ENCODE assay signal across 29 cellular contexts in genomic region chr14:22993517-22993916, GRCh38. TPM values are rescaled to one million over a fixed set of nuclear protein-coding genes. Genes with fewer than 3 reads are reported as not detected.
"Had no signal": no experiment of that assay in that cellular context is flagged by ENCODE, and none has a peak within 500 bp of the region (broad histone marks: within the 10 kb centered on the region; RNA-seq: fewer than 3 reads in every experiment).

No MANE protein-coding gene starts in this region.

- FAIRE-seq: endometrium had no signal

- H3K27me3 ChIP-seq: cardiac muscle cell, hepatocyte, sigmoid colon, testis, upper lobe of left lung had no signal

- DNase-seq: activated CD4-positive, alpha-beta memory T cell treated with anti-CD3 and anti-CD28 coated beads for 36 hours; activated CD4-positive, alpha-beta T cell treated with anti-CD3 and anti-CD28 coated beads for 48 hours; activated CD4-positive, CD25-positive, alpha-beta regulatory T cell; activated effector memory CD4-positive, alpha-beta T cell treated with Interleukin-2 at 50 U/mL for 16 hours; activated naive CD4-positive, alpha-beta T cell treated with anti-CD3 and anti-CD28 coated beads for 36 hours; activated naive CD8-positive, alpha-beta T cell treated with anti-CD3 and anti-CD28 coated beads, Interleukin-2, amount 10 ng/mL, durations not matched to agents 7 days and 5 days; activated T-cell treated with anti-CD3 and anti-CD28 coated beads, Interleukin-2, amount 50 U/mL, for 48 hours; foreskin fibroblast; immature natural killer cell; nephron progenitor cell; occipital lobe; sigmoid colon; stimulated activated CD4-positive, alpha-beta T cell treated with anti-CD3 and anti-CD28 coated beads, Interleukin-2, amount 100 ng/mL, for 48 hours; stimulated activated CD8-positive, alpha-beta memory T cell treated with anti-CD3 and anti-CD28 coated beads, Interleukin-4, amount 100 ng/mL, for 48 hours; stimulated activated naive B cell treated with anti-CD40 and anti-IgM and Interleukin-4, amounts not matched to agents 10 μg/mL and 1 μg/mL and 100 μg/mL, for 72 hours; SW 1271; T-helper 17 cell; testis; upper lobe of left lung had no signal

- H3K4me2 ChIP-seq: hepatocyte had no signal

- H3K36me3 ChIP-seq: cardiac muscle cell had no signal

- H3K4me3 Mint-ChIP-seq: activated CD4-positive, alpha-beta memory T cell treated with anti-CD3 and anti-CD28 coated beads for 36 hours; activated naive CD4-positive, alpha-beta T cell treated with anti-CD3 and anti-CD28 coated beads for 36 hours; activated naive CD8-positive, alpha-beta T cell treated with anti-CD3 and anti-CD28 coated beads, Interleukin-2, amount 10 ng/mL, durations not matched to agents 7 days and 5 days; immature natural killer cell; nephron progenitor cell; stimulated activated naive B cell treated with anti-CD40 and anti-IgM and Interleukin-4, amounts not matched to agents 10 μg/mL and 1 μg/mL and 100 μg/mL, for 72 hours; T-helper 17 cell had no signal

- H3K36me3 Mint-ChIP-seq: activated CD4-positive, alpha-beta memory T cell treated with anti-CD3 and anti-CD28 coated beads for 36 hours; activated naive CD8-positive, alpha-beta T cell treated with anti-CD3 and anti-CD28 coated beads, Interleukin-2, amount 10 ng/mL, durations not matched to agents 7 days and 5 days had no signal

- H3K27ac Mint-ChIP-seq: activated CD4-positive, alpha-beta memory T cell treated with anti-CD3 and anti-CD28 coated beads for 36 hours; activated naive CD4-positive, alpha-beta T cell treated with anti-CD3 and anti-CD28 coated beads for 36 hours; activated naive CD8-positive, alpha-beta T cell treated with anti-CD3 and anti-CD28 coated beads, Interleukin-2, amount 10 ng/mL, durations not matched to agents 7 days and 5 days; immature natural killer cell; nephron progenitor cell; stimulated activated naive B cell treated with anti-CD40 and anti-IgM and Interleukin-4, amounts not matched to agents 10 μg/mL and 1 μg/mL and 100 μg/mL, for 72 hours; T-helper 17 cell had no signal

- ATAC-seq: left lobe of liver; stimulated activated naive B cell treated with anti-CD40 and anti-IgM and Interleukin-4, amounts not matched to agents 10 μg/mL and 1 μg/mL and 100 μg/mL, for 72 hours; T-helper 17 cell had no signal

- H3K27ac ChIP-seq: cardiac muscle cell, hepatocyte, sigmoid colon, testis, upper lobe of left lung had no signal

- H3K9me3 ChIP-seq: sigmoid colon, testis, upper lobe of left lung had no signal

- H3K79me2 ChIP-seq: hepatocyte had no signal

- H3K4me3 ChIP-seq: cardiac muscle cell, hepatocyte, lung, sigmoid colon, testis, upper lobe of left lung had no signal

- H3K27me3 Mint-ChIP-seq: activated CD4-positive, alpha-beta memory T cell treated with anti-CD3 and anti-CD28 coated beads for 36 hours; activated naive CD8-positive, alpha-beta T cell treated with anti-CD3 and anti-CD28 coated beads, Interleukin-2, amount 10 ng/mL, durations not matched to agents 7 days and 5 days; stimulated activated naive B cell treated with anti-CD40 and anti-IgM and Interleukin-4, amounts not matched to agents 10 μg/mL and 1 μg/mL and 100 μg/mL, for 72 hours; T-helper 17 cell had no signal

- H2AFZ ChIP-seq: hepatocyte had no signal

- H3K9me3 Mint-ChIP-seq: activated CD4-positive, alpha-beta memory T cell treated with anti-CD3 and anti-CD28 coated beads for 36 hours; activated naive CD4-positive, alpha-beta T cell treated with anti-CD3 and anti-CD28 coated beads for 36 hours; activated naive CD8-positive, alpha-beta T cell treated with anti-CD3 and anti-CD28 coated beads, Interleukin-2, amount 10 ng/mL, durations not matched to agents 7 days and 5 days; immature natural killer cell; nephron progenitor cell; stimulated activated naive B cell treated with anti-CD40 and anti-IgM and Interleukin-4, amounts not matched to agents 10 μg/mL and 1 μg/mL and 100 μg/mL, for 72 hours had no signal

RNA-seq across cellular contexts. Expression of gene PSMB11, which starts 48.5 kb away (rescaled TPM):
- total RNA-seq: activated CD4-positive, alpha-beta memory T cell treated with anti-CD3 and anti-CD28 coated beads for 36 hours; activated naive CD4-positive, alpha-beta T cell treated with anti-CD3 and anti-CD28 coated beads for 36 hours; activated naive CD8-positive, alpha-beta T cell treated with anti-CD3 and anti-CD28 coated beads, Interleukin-2, amount 10 ng/mL, durations not matched to agents 7 days and 5 days; cerebellum; epithelial cell of proximal tubule; hepatocyte; kidney epithelial cell; left lobe of liver; lung; occipital lobe; SK-MEL-5; T-helper 17 cell; upper lobe of left lung had no signal
- polyA plus RNA-seq: cardiac muscle cell, fibroblast of lung, hepatocyte, immature natural killer cell, lung had no signal
